ENCODE assay signal across 19 cellular contexts in the genomic region with DNA sequence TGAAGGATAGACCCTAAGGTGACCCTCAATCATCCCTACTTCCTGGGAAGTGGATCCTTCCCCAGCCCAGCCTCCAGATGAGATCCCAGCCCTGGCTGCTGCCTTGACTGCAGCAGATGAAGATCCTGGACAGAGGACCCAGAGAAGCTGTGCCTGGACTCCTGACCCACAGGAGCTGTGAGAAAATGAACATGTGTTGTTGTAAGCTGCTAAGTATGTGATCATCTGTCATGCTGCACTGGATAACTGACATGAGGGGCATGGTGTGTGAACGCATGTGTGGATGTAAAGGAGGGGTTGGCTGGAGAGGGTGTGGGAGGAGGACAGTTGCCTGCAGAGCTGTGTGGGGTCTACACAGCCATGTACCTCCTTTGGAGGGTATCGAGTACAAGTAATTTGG.
"Had no signal": no experiment of that assay in that cellular context is flagged by ENCODE, and none has a peak within 500 bp of the region (broad histone marks: within the 10 kb centered on the region; RNA-seq: fewer than 3 reads in every experiment).

No MANE protein-coding gene starts in this region.

- H3K27ac Mint-ChIP-seq: activated CD4-positive, alpha-beta memory T cell treated with anti-CD3 and anti-CD28 coated beads, Interleukin-2, amount 10 ng/mL, durations not matched to agents 7 days and 5 days; activated CD4-positive, alpha-beta T cell treated with anti-CD3 and anti-CD28 coated beads, Interleukin-2, amount 10 ng/mL, durations not matched to agents 7 days and 5 days; T-helper 1 cell treated with Interleukin-12 subunit alpha and Interleukin-12 subunit beta and Interleukin-4 antibody, amounts not matched to agents 30 μg/mL and 1 μg/mL, for 36 hours had no signal

- ATAC-seq: body of pancreas, PC-3 had no signal

- H3K4me1 Mint-ChIP-seq: activated CD4-positive, alpha-beta memory T cell treated with anti-CD3 and anti-CD28 coated beads, Interleukin-2, amount 10 ng/mL, durations not matched to agents 7 days and 5 days; activated CD4-positive, alpha-beta T cell treated with anti-CD3 and anti-CD28 coated beads, Interleukin-2, amount 10 ng/mL, durations not matched to agents 7 days and 5 days; central memory CD8-positive, alpha-beta T cell had no signal

- H3K4me3 Mint-ChIP-seq: activated CD4-positive, alpha-beta memory T cell treated with anti-CD3 and anti-CD28 coated beads, Interleukin-2, amount 10 ng/mL, durations not matched to agents 7 days and 5 days; activated CD4-positive, alpha-beta T cell treated with anti-CD3 and anti-CD28 coated beads, Interleukin-2, amount 10 ng/mL, durations not matched to agents 7 days and 5 days; central memory CD8-positive, alpha-beta T cell; T-helper 1 cell treated with Interleukin-12 subunit alpha and Interleukin-12 subunit beta and Interleukin-4 antibody, amounts not matched to agents 30 μg/mL and 1 μg/mL, for 36 hours had no signal

- H3K9me3 Mint-ChIP-seq: activated CD4-positive, alpha-beta memory T cell treated with anti-CD3 and anti-CD28 coated beads, Interleukin-2, amount 10 ng/mL, durations not matched to agents 7 days and 5 days; activated CD4-positive, alpha-beta T cell treated with anti-CD3 and anti-CD28 coated beads, Interleukin-2, amount 10 ng/mL, durations not matched to agents 7 days and 5 days; central memory CD8-positive, alpha-beta T cell; T-helper 1 cell treated with Interleukin-12 subunit alpha and Interleukin-12 subunit beta and Interleukin-4 antibody, amounts not matched to agents 30 μg/mL and 1 μg/mL, for 36 hours had no signal

- DNase-seq: activated CD4-positive, alpha-beta memory T cell treated with anti-CD3 and anti-CD28 coated beads, Interleukin-2, amount 10 ng/mL, durations not matched to agents 7 days and 5 days; activated CD4-positive, alpha-beta T cell treated with anti-CD3 and anti-CD28 coated beads, Interleukin-2, amount 10 ng/mL, durations not matched to agents 7 days and 5 days; activated CD4-positive, CD25-positive, alpha-beta regulatory T cell; activated naive CD4-positive, alpha-beta T cell treated with anti-CD3 and anti-CD28 coated beads, Interleukin-2, amount 50 U/mL, for 16 hours; activated T-cell treated with anti-CD3 and anti-CD28 coated beads for 4 hours; amniotic stem cell; body of pancreas; IMR-90; KG1; NCI-H1092; NCI-H1417 treated with DMSO at 0.1 percent for 48 hours; NCI-H1694 treated with DMSO at 0.1 percent for 48 hours; NCI-H2081; NCI-H446; NCI-H526 treated with DMSO at 0.1 percent for 48 hours; PC-3; SHP77 treated with DMSO at 0.1 percent for 48 hours had no signal

- H3K27me3 Mint-ChIP-seq: activated CD4-positive, alpha-beta memory T cell treated with anti-CD3 and anti-CD28 coated beads, Interleukin-2, amount 10 ng/mL, durations not matched to agents 7 days and 5 days; activated CD4-positive, alpha-beta T cell treated with anti-CD3 and anti-CD28 coated beads, Interleukin-2, amount 10 ng/mL, durations not matched to agents 7 days and 5 days; central memory CD8-positive, alpha-beta T cell had no signal
